In the genomic region with DNA sequence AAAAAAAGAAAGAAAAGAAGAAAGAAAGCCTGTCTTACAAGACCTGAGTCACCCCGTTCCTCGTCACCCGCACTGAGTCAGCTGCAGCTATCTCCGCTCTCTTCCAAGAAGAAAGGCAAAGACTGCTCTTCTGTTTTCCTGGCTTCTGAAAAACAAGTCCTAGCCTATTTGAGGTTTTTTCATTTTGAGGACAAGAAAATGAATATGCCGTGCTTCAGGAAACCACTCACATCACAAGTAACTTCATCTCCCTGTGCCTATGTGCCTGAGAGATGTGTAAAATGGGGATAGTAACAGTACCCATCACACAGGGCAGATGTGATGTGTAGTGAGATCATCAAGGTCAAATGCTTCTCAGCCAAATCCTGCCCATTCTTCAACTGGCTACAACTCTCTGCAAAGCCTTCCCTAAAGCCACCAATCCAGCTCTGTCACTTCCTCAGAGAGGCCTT, we compare ENCODE assay signal across 8 cellular contexts.
A peak's percentile ranks its signal among the peaks of the same experiment; 100 is the strongest.
DNase-seq lines count a peak whose midpoint lies in the region; ATAC-seq and TF ChIP-seq lines count a peak whose summit lies in the region.

No MANE protein-coding gene starts in this region.

- no peak for TF ChIP-seq CTCF in SK-N-SH (IDR thresholded peaks at IDR 0.05)
- no peak for TF ChIP-seq CTCF in epithelial cell of esophagus (IDR thresholded peaks at IDR 0.05; ENCODE audit: insufficient read depth, low read depth, low read length, missing control alignments)
- TF ChIP-seq CTCF in CD8-positive, alpha-beta T cell (IDR thresholded peaks at IDR 0.05): no peak

- H3K9ac ChIP-seq in SK-N-SH (peak overlapping the region; percentile 89), skeletal muscle satellite cell (ENCODE audit: low read depth, low read length) (peak overlapping the region; percentile 84)

- WGBS in SK-N-SH (ENCODE audit: low lambda C conversion rate): 4% methylated on average over 5 of the region's 5 CpGs

- peaks cover 43% of the 10 kb centered on the region for H3F3A ChIP-seq in SK-N-SH (replicated peaks; ENCODE audit: insufficient read depth)

- DNase-seq in GM04504 (ENCODE audit: low read depth) (peak; percentile 75), SK-N-SH (no peak), epithelial cell of esophagus (ENCODE audit: low read depth) (peak; percentile 99), NCI-H774 (lab: John Stamatoyannopoulos, UW) (no peak), DMS79 (lab: John Stamatoyannopoulos, UW) (no peak)
- no peak for DNase-seq in CD8-positive, alpha-beta T cell

- no peaks in the 10 kb centered on the region for H4K20me1 ChIP-seq in SK-N-SH (ENCODE audit: insufficient read depth)

- no peaks in the 10 kb centered on the region for H3K36me3 Mint-ChIP-seq in CD8-positive, alpha-beta T cell

- TF ChIP-seq RAD21 in SK-N-SH (IDR thresholded peaks at IDR 0.05; ENCODE audit: low read length): no peak

- POLR2A ChIA-PET in SK-N-SH (lab: Yijun Ruan, JAX): no interaction called here
- POLR2A ChIA-PET in CD8-positive, alpha-beta T cell (lab: Charles Lee): no interaction called here

- CTCF ChIA-PET in SK-N-SH (lab: Yijun Ruan, JAX): interaction anchor here (1.0 to 4.0 kb wide), 7 partner anchors 10 to 215 kb away, joined by 3 to 34 read pairs (median 7); no protein-coding TSS in a partner anchor
- CTCF ChIA-PET in CD8-positive, alpha-beta T cell (lab: Charles Lee): interaction anchor here (1.0 to 12.7 kb wide), 6 partner anchors 18 to 513 kb away, joined by 3 to 174 read pairs (median 4); no protein-coding TSS in a partner anchor

- peak overlapping the region; percentile 77 for H3K4me2 ChIP-seq in SK-N-SH
- peak overlapping the region; percentile 80 for H3K4me2 ChIP-seq in skeletal muscle satellite cell (ENCODE audit: low read length)

- H3K4me1 Mint-ChIP-seq in CD8-positive, alpha-beta T cell (ENCODE audit: low read depth): no peaks in the 10 kb centered on the region

- TF ChIP-seq EP300 in SK-N-SH (IDR thresholded peaks at IDR 0.05; ENCODE audit: borderline replicate concordance in 1 of 2, low read depth in 1 of 2, low read length in 1 of 2): peak in 1 of 2 experiments; percentile 84; a peak in 2 of 4 replicates

- peaks cover 0 to 14% of the 10 kb centered on the region in 2 experiments; a peak in 3 of 4 replicates for H3K4me1 ChIP-seq in SK-N-SH (ENCODE audit: control insufficient read depth in 1 of 2, insufficient read depth in 2 of 2, low read depth in 1 of 2, low read length in 1 of 2)
- peaks cover 58% of the 10 kb centered on the region for H3K4me1 ChIP-seq in skeletal muscle satellite cell (ENCODE audit: control insufficient read depth, insufficient read depth, low read length)
- H3K4me1 ChIP-seq in CD8-positive, alpha-beta T cell (ENCODE audit: insufficient read depth, low read length): no peaks in the 10 kb centered on the region

- H3K36me3 ChIP-seq in SK-N-SH (replicated peaks in 1 of 2; ENCODE audit: control insufficient read depth in 1 of 2, insufficient read depth in 2 of 2, low read length in 1 of 2) (no peaks in the 10 kb centered on the region), skeletal muscle satellite cell (ENCODE audit: insufficient read depth, low read length) (no peaks in the 10 kb centered on the region)
- H3K36me3 ChIP-seq in CD8-positive, alpha-beta T cell (ENCODE audit: insufficient read depth, low read length): no peaks in the 10 kb centered on the region

- H3K27me3 Mint-ChIP-seq in CD8-positive, alpha-beta T cell (ENCODE audit: low read depth): peaks cover 1% of the 10 kb centered on the region

- H3K27ac Mint-ChIP-seq in CD8-positive, alpha-beta T cell: no peak overlapping the region

- H3K4me3 ChIP-seq in SK-N-SH (ENCODE audit: low read depth in 2 of 2, low read length in 1 of 2) (peak overlapping the region; percentile 21 to 60; a peak in 3 of 4 replicates), epithelial cell of esophagus (ENCODE audit: low read length) (peak overlapping the region; percentile 41), skeletal muscle satellite cell (ENCODE audit: low read length) (peak overlapping the region; percentile 58)
- H3K4me3 ChIP-seq in CD8-positive, alpha-beta T cell (ENCODE audit: low read depth, low read length): no peak overlapping the region

- no peaks in the 10 kb centered on the region for H3K9me2 ChIP-seq in SK-N-SH

- ATAC-seq in CD8-positive, alpha-beta T cell: no peak
- no peak for ATAC-seq in HG03108 (IDR thresholded peaks at IDR 0.05; ENCODE audit: unreplicated experiment)

- H3K9me3 Mint-ChIP-seq in CD8-positive, alpha-beta T cell: no peaks in the 10 kb centered on the region

- H2AFZ ChIP-seq in SK-N-SH (ENCODE audit: low read depth): peak overlapping the region; percentile 80

- no peaks in the 10 kb centered on the region for H3K9me3 ChIP-seq in SK-N-SH
- no peaks in the 10 kb centered on the region for H3K9me3 ChIP-seq in skeletal muscle satellite cell (replicated peaks; ENCODE audit: low read length)
- no peaks in the 10 kb centered on the region for H3K9me3 ChIP-seq in CD8-positive, alpha-beta T cell (ENCODE audit: low read length)

- H3K79me2 ChIP-seq in SK-N-SH (ENCODE audit: insufficient read depth): no peaks in the 10 kb centered on the region

- H3K27me3 ChIP-seq in SK-N-SH (ENCODE audit: insufficient read depth) (no peaks in the 10 kb centered on the region), skeletal muscle satellite cell (ENCODE audit: control insufficient read depth, insufficient read depth, low read length) (no peaks in the 10 kb centered on the region)
- no peaks in the 10 kb centered on the region for H3K27me3 ChIP-seq in CD8-positive, alpha-beta T cell (ENCODE audit: insufficient read depth, low read length)

- peak overlapping the region; percentile 47 to 100; a peak in 3 of 4 replicates for H3K27ac ChIP-seq in SK-N-SH (ENCODE audit: low read depth in 2 of 2, low read length in 1 of 2)
- H3K27ac ChIP-seq in CD8-positive, alpha-beta T cell (ENCODE audit: low read depth, low read length): no peak overlapping the region

- intact Hi-C loops in CD8-positive, alpha-beta T cell (cut with DNase I, micrococcal nuclease): loop anchor here in 1 of 2 experiments (5.0 kb wide), 1 partner anchor 680 kb away; no protein-coding TSS in a partner anchor

- no peak overlapping the region for H3K4me3 Mint-ChIP-seq in CD8-positive, alpha-beta T cell

TF ChIP-seq in SK-N-SH, 30 proteins besides CTCF, POLR2A, EP300 and RAD21:
- peak; percentile 86 for TF ChIP-seq FOSL2 (IDR thresholded peaks at IDR 0.05; ENCODE audit: borderline replicate concordance, low read depth)
- 0 out of 2 replicates have a peak, but pooled peaks have one; percentile 19 for TF ChIP-seq PBX3 (IDR thresholded peaks at IDR 0.05)
- TF ChIP-seq RXRA (IDR thresholded peaks at IDR 0.05; ENCODE audit: borderline replicate concordance, low read depth): 0 out of 2 replicates have a peak, but pooled peaks have one; percentile 66
- peak; percentile 58; the same call in 1 of the 2 replicates for TF ChIP-seq POLR2AphosphoS5 (IDR thresholded peaks at IDR 0.05; ENCODE audit: low read depth, low read length)
- peak; percentile 59; the same call in 1 of the 2 replicates for TF ChIP-seq SIN3A (IDR thresholded peaks at IDR 0.05; ENCODE audit: borderline replicate concordance, low read depth, low read length)
- TF ChIP-seq TCF12 (IDR thresholded peaks at IDR 0.05): peak; percentile 49
- TF ChIP-seq REST (IDR thresholded peaks at IDR 0.05; ENCODE audit: low read depth, low read length): no peak
- no peak for TF ChIP-seq NRF1 (IDR thresholded peaks at IDR 0.05; ENCODE audit: low read depth, low read length)
- TF ChIP-seq GABPA (IDR thresholded peaks at IDR 0.05; ENCODE audit: low read depth): 0 out of 2 replicates have a peak, but pooled peaks have one; percentile 18
- peak; percentile 34 for TF ChIP-seq NFIC (IDR thresholded peaks at IDR 0.05; ENCODE audit: borderline replicate concordance)
- peak; percentile 84 for TF ChIP-seq JUND (IDR thresholded peaks at IDR 0.05)

Comparison
In these comparisons a context has a peak if more than half of its experiments do, and no peak if none do; other contexts are left out.
1. DNase-seq: peak in GM04504 (single experiment) and epithelial cell of esophagus (single experiment); none in SK-N-SH (single experiment), CD8-positive, alpha-beta T cell (0 of 7), NCI-H774 (single experiment) and DMS79 (single experiment).